ENCODE assay signal across 13 cellular contexts in genomic region chr17:76148015-76148326, GRCh38. TPM values are rescaled to one million over a fixed set of nuclear protein-coding genes. Genes with fewer than 3 reads are reported as not detected.
"Had no signal": no experiment of that assay in that cellular context is flagged by ENCODE, and none has a peak within 500 bp of the region (broad histone marks: within the 10 kb centered on the region; RNA-seq: fewer than 3 reads in every experiment).

No MANE protein-coding gene starts in this region.

- H3K9me3 Mint-ChIP-seq: central memory CD8-positive, alpha-beta T cell; stimulated activated naive CD8-positive, alpha-beta T cell treated with anti-CD3 and anti-CD28 coated beads, Interleukin-15, amount 100 ng/mL, for 72 hours had no signal

- H3K4me3 Mint-ChIP-seq: central memory CD8-positive, alpha-beta T cell; stimulated activated naive CD8-positive, alpha-beta T cell treated with anti-CD3 and anti-CD28 coated beads, Interleukin-15, amount 100 ng/mL, for 72 hours had no signal

- DNase-seq: activated CD4-positive, alpha-beta T cell treated with anti-CD3 and anti-CD28 coated beads for 1 hour; activated CD4-positive, alpha-beta T cell treated with anti-CD3 and anti-CD28 coated beads, Interleukin-2, amount 50 U/mL, for 48 hours; cortex of kidney; heart right ventricle; stimulated activated naive CD8-positive, alpha-beta T cell treated with anti-CD3 and anti-CD28 coated beads, Interleukin-15, amount 100 ng/mL, for 72 hours; T-helper 2 cell; transverse colon; WERI-Rb-1 had no signal

- H3K27me3 Mint-ChIP-seq: central memory CD8-positive, alpha-beta T cell; stimulated activated naive CD8-positive, alpha-beta T cell treated with anti-CD3 and anti-CD28 coated beads, Interleukin-15, amount 100 ng/mL, for 72 hours had no signal

- ATAC-seq: gastroesophageal sphincter; heart right ventricle; stimulated activated naive CD8-positive, alpha-beta T cell treated with anti-CD3 and anti-CD28 coated beads, Interleukin-15, amount 100 ng/mL, for 72 hours had no signal

RNA-seq across cellular contexts. Expression of gene FOXJ1, which starts 6.9 kb away (rescaled TPM):
- total RNA-seq: ascending aorta, gastroesophageal sphincter, heart right ventricle, myocyte, right atrium auricular region had no signal
